Comparison of ENCODE assay signal across 7 cellular contexts in the genomic region with DNA sequence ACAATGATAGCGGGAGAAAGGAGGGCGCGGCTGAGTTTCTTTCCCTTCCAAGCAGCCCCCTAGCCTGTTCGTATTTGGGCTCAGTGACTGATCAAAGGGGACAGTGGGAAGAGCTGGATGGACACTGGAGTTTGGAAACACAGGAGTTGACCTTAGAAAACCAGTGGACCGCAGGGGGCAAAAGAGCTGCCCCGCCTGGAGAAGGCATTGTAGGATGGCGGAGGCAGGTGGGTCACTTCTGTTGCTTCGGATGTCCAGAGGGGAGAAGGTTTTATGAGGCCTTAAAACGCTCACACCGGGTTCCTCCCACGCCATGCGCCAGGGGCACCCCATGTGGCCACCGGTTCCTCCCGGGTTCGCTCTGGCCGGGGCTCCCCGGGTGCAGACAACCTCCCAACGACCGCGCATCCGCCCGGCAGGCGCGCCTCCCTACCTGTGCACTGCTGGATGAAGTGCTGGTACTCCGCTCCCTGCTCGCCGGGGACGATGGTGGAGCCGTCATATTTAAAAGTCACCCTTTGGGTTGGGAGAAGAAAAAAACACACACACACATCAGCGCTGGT. TPM values are rescaled to one million over a fixed set of nuclear protein-coding genes. Genes with fewer than 3 reads are reported as not detected.
DNase-seq lines count a peak whose midpoint lies in the region; ATAC-seq and TF ChIP-seq lines count a peak whose summit lies in the region.

No MANE protein-coding gene starts in this region.

- intact Hi-C loops in thyroid gland (cut with DNase I), result loop anchor here (5.0 kb wide), 1 partner anchor 110 kb away; no protein-coding TSS in a partner anchor

- H3K4me1 Mint-ChIP-seq in central memory CD8-positive, alpha-beta T cell, result peaks cover 61% of the 10 kb centered on the region
- H3K4me1 Mint-ChIP-seq in memory B cell, result peaks cover 57% of the 10 kb centered on the region

- POLR2A ChIA-PET in SK-N-SH (lab: Yijun Ruan, JAX), result no interaction called here

- H3K27me3 Mint-ChIP-seq in central memory CD8-positive, alpha-beta T cell, result no peaks in the 10 kb centered on the region
- no peaks in the 10 kb centered on the region for H3K27me3 Mint-ChIP-seq in memory B cell

- peak overlapping the region; percentile 97 for H3K4me3 Mint-ChIP-seq in central memory CD8-positive, alpha-beta T cell
- H3K4me3 Mint-ChIP-seq in memory B cell, result peak overlapping the region; percentile 96

- peak overlapping the region; percentile 68 to 83 for H3K4me3 ChIP-seq in SK-N-SH (ENCODE audit: low read depth in 2 of 2, low read length in 1 of 2)
- peak overlapping the region; percentile 66 to 77 (median 75) for H3K4me3 ChIP-seq in thyroid gland (replicated peaks in 1 of 3)

- no peak for TF ChIP-seq EP300 in SK-N-SH (IDR thresholded peaks at IDR 0.05; ENCODE audit: borderline replicate concordance in 1 of 2, low read depth in 1 of 2, low read length in 1 of 2)

- peak overlapping the region; percentile 88 for H3K27ac Mint-ChIP-seq in central memory CD8-positive, alpha-beta T cell (ENCODE audit: low read depth)
- peak overlapping the region; percentile 67 for H3K27ac Mint-ChIP-seq in memory B cell

- no peak for TF ChIP-seq CTCF in SK-N-SH (IDR thresholded peaks at IDR 0.05)
- TF ChIP-seq CTCF in thyroid gland (IDR thresholded peaks at IDR 0.05), result no peak

- H3K27ac ChIP-seq in SK-N-SH (ENCODE audit: low read depth in 2 of 2, low read length in 1 of 2) (peak overlapping the region in 1 of 2 experiments; percentile 38; a peak in 1 of 4 replicates), thyroid gland (peak overlapping the region; percentile 52 to 75 (median 73))

- CTCF ChIA-PET in SK-N-SH (lab: Yijun Ruan, JAX), result interaction anchor here (1.2 to 1.3 kb wide), 2 partner anchors 106 to 109 kb away, joined by 3 read pairs; no protein-coding TSS in a partner anchor

- H3K36me3 Mint-ChIP-seq in central memory CD8-positive, alpha-beta T cell (ENCODE audit: insufficient read depth), result peaks cover 34% of the 10 kb centered on the region
- peaks cover 21% of the 10 kb centered on the region for H3K36me3 Mint-ChIP-seq in memory B cell

- ATAC-seq in GM18858 (IDR thresholded peaks at IDR 0.05; ENCODE audit: unreplicated experiment), result peak; percentile 16
- peak; percentile 21 for ATAC-seq in HG02840 (IDR thresholded peaks at IDR 0.05; ENCODE audit: low FRiP score, unreplicated experiment)
- ATAC-seq in central memory CD8-positive, alpha-beta T cell (replicated peaks; ENCODE audit: extremely low read depth, poor library complexity, severe bottlenecking), result peak; percentile 53
- ATAC-seq in memory B cell (ENCODE audit: low read depth), result peak; percentile 16

- H3K9ac ChIP-seq in SK-N-SH, result peak overlapping the region; percentile 74

- no peak for TF ChIP-seq RAD21 in SK-N-SH (IDR thresholded peaks at IDR 0.05; ENCODE audit: low read length)

- peaks cover 57% of the 10 kb centered on the region for H3K79me2 ChIP-seq in SK-N-SH (ENCODE audit: insufficient read depth)

- H3K9me2 ChIP-seq in SK-N-SH, result no peaks in the 10 kb centered on the region

- DNase-seq in SK-N-SH (peak; percentile 65), memory B cell (ENCODE audit: low spot score in 2 of 2) (peak in 1 of 2 donors; percentile 37), thyroid gland (peak; percentile 44 to 52), Ammon's horn (ENCODE audit: low spot score) (no peak)
- no peak for DNase-seq in central memory CD8-positive, alpha-beta T cell (ENCODE audit: low spot score in 2 of 2)

- H3K4me1 ChIP-seq in SK-N-SH (ENCODE audit: control insufficient read depth in 1 of 2, insufficient read depth in 2 of 2, low read depth in 1 of 2, low read length in 1 of 2) (peaks cover 13 to 24% of the 10 kb centered on the region in 2 experiments; a peak in 3 of 4 replicates), thyroid gland (peaks cover 24 to 36% of the 10 kb centered on the region in 2 donors)

- H3K9me3 ChIP-seq in SK-N-SH, result no peaks in the 10 kb centered on the region
- H3K9me3 ChIP-seq in thyroid gland, result no peaks in the 10 kb centered on the region

- no peaks in the 10 kb centered on the region for H3K9me3 Mint-ChIP-seq in central memory CD8-positive, alpha-beta T cell
- H3K9me3 Mint-ChIP-seq in memory B cell, result no peaks in the 10 kb centered on the region

- peak overlapping the region; percentile 97 for H3K4me2 ChIP-seq in SK-N-SH

- H4K20me1 ChIP-seq in SK-N-SH (ENCODE audit: insufficient read depth), result peaks cover 45% of the 10 kb centered on the region

- peaks cover 14% of the 10 kb centered on the region for H3F3A ChIP-seq in SK-N-SH (replicated peaks; ENCODE audit: insufficient read depth)

- H2AFZ ChIP-seq in SK-N-SH (ENCODE audit: low read depth), result peak overlapping the region; percentile 63; the same call in 1 of the 2 replicates

- WGBS in SK-N-SH (ENCODE audit: low lambda C conversion rate), result 7% methylated on average over 20 of the region's 30 CpGs
- WGBS in thyroid gland, 2 donors, result 12 to 17% methylated on average over 9 to 15 of the region's 30 CpGs

- H3K36me3 ChIP-seq in SK-N-SH (replicated peaks in 1 of 2; ENCODE audit: control insufficient read depth in 1 of 2, insufficient read depth in 2 of 2, low read length in 1 of 2) (peaks cover 0 to 13% of the 10 kb centered on the region in 2 experiments), thyroid gland (no peaks in the 10 kb centered on the region)

- no peaks in the 10 kb centered on the region for H3K27me3 ChIP-seq in SK-N-SH (ENCODE audit: insufficient read depth)
- H3K27me3 ChIP-seq in thyroid gland, result no peaks in the 10 kb centered on the region

- no peak for TF ChIP-seq POLR2A in thyroid gland (IDR thresholded peaks at IDR 0.05)

TF ChIP-seq in SK-N-SH, 30 proteins besides CTCF, POLR2A, EP300 and RAD21:
- TF ChIP-seq, protein P1, sequence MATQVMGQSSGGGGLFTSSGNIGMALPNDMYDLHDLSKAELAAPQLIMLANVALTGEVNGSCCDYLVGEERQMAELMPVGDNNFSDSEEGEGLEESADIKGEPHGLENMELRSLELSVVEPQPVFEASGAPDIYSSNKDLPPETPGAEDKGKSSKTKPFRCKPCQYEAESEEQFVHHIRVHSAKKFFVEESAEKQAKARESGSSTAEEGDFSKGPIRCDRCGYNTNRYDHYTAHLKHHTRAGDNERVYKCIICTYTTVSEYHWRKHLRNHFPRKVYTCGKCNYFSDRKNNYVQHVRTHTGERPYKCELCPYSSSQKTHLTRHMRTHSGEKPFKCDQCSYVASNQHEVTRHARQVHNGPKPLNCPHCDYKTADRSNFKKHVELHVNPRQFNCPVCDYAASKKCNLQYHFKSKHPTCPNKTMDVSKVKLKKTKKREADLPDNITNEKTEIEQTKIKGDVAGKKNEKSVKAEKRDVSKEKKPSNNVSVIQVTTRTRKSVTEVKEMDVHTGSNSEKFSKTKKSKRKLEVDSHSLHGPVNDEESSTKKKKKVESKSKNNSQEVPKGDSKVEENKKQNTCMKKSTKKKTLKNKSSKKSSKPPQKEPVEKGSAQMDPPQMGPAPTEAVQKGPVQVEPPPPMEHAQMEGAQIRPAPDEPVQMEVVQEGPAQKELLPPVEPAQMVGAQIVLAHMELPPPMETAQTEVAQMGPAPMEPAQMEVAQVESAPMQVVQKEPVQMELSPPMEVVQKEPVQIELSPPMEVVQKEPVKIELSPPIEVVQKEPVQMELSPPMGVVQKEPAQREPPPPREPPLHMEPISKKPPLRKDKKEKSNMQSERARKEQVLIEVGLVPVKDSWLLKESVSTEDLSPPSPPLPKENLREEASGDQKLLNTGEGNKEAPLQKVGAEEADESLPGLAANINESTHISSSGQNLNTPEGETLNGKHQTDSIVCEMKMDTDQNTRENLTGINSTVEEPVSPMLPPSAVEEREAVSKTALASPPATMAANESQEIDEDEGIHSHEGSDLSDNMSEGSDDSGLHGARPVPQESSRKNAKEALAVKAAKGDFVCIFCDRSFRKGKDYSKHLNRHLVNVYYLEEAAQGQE (IDR thresholded peaks at IDR 0.05; ENCODE audit: low read depth, low read length), result no peak
- no peak for TF ChIP-seq RCOR1 (IDR thresholded peaks at IDR 0.05; ENCODE audit: low read length)
- no peak for TF ChIP-seq SMC3 (IDR thresholded peaks at IDR 0.05; ENCODE audit: low read depth, low read length)
- no peak for TF ChIP-seq RFX5 (IDR thresholded peaks at IDR 0.05; ENCODE audit: low read length)
- no peak for TF ChIP-seq GATA2 (CRISPR knock-in tag; IDR thresholded peaks at IDR 0.05)
- TF ChIP-seq, protein P2, sequence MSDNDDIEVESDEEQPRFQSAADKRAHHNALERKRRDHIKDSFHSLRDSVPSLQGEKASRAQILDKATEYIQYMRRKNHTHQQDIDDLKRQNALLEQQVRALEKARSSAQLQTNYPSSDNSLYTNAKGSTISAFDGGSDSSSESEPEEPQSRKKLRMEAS (IDR thresholded peaks at IDR 0.05; ENCODE audit: low read depth), result no peak
- TF ChIP-seq CHD2 (IDR thresholded peaks at IDR 0.05; ENCODE audit: low read length, partially characterized antibody), result no peak
- TF ChIP-seq POLR2AphosphoS5 (IDR thresholded peaks at IDR 0.05; ENCODE audit: low read depth, low read length), result no peak
- no peak for TF ChIP-seq MEF2A (IDR thresholded peaks at IDR 0.05; ENCODE audit: borderline replicate concordance, low read depth)
- TF ChIP-seq JUND (IDR thresholded peaks at IDR 0.05), result no peak
- TF ChIP-seq ZBTB33 (IDR thresholded peaks at IDR 0.05; ENCODE audit: borderline replicate concordance, low read depth), result no peak

RNA-seq across cellular contexts. Expression of gene COTL1, which starts 0.7 kb away (rescaled TPM):
- 59.5 and 91.6 TPM in 2 replicates for polyA plus RNA-seq in SK-N-SH (2012; rRNA removed)
- polyA plus RNA-seq in SK-N-SH (2012; cell fraction: cytosol; rRNA removed), result 99.1 and 101 TPM in 2 replicates
- 72.6 and 94.3 TPM in 2 replicates for polyA plus RNA-seq in SK-N-SH (2012; cell fraction: nucleus; rRNA removed)
- 10 to 100 TPM; 26.0 to 39.7 (median 31.4) TPM for total RNA-seq in thyroid gland

RNA-seq across cellular contexts. Expression of gene KLHL36, which starts 31.2 kb away (rescaled TPM):
- 39.8 and 43.3 TPM in 2 replicates for polyA plus RNA-seq in SK-N-SH (2012; rRNA removed)
- 17.4 and 26.1 TPM in 2 replicates for polyA plus RNA-seq in SK-N-SH (2012; cell fraction: cytosol; rRNA removed)
- polyA plus RNA-seq in SK-N-SH (2012; cell fraction: nucleus; rRNA removed), result 94.5 and 97.9 TPM in 2 replicates
- total RNA-seq in thyroid gland, result 100 to 1,000 TPM in 1 of 4 donors, 10 to 100 TPM in 3; 61.7 to 107 (median 78.0) TPM

Comparison
In these comparisons a context has a peak if more than half of its experiments do, and no peak if none do; other contexts are left out.
1. DNase-seq: peak in SK-N-SH (single experiment) and thyroid gland (2 of 2); none in central memory CD8-positive, alpha-beta T cell (0 of 2) and Ammon's horn (single experiment).
2. Peak in every context shown above with its lines, with median percentiles within 50 percentile points of each other: ATAC-seq.